1 cellular context compared by ENCODE assay signal in the genomic region with DNA sequence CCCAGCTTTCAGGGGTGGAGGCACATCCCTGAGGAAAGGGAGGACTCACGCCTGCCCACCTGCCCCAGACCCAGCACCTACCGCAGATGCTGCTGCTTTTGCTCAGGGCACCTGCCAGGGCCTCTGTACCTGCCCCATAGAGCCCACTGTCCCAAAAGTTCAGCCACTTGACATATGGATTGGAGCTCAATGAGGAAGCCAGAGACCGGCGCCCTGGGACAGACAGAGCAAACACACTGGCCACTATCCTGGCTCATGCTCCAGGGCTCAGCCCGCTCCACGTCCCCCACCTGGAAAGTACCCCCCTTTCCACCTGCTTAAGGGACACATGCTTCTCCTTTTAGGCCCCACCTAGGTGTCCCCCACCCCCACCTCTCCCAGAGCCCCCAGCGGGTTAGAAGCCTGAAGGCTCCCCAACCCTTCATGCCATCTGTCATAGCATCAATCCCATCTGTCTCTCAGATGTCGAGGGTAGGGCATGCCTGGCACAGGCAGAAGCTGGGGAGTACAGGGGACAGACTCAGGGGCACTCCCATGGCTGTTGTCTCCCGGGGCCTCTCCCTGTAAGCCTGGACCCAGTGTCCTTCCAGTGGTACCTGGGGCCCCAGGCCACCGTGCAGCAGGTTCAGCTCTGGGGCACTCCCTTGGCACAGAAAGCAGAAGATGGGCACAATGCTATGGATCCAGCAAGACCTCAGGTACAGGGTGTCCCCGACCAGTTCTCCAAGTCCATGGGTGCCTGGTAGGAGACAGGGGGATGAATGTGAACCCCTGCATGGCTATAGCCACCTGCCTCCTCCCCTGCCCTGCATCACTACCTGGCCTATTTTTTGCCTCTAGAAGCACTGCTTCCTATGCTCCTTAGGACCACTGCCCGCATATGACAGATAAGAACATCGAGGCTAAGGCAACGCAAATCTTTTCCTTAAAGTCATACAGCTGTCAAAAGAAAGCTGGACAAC.
TF ChIP-seq lines count a peak whose summit lies in the region.

No MANE protein-coding gene starts in this region.

TF ChIP-seq in H1, 55 proteins besides CTCF, POLR2A, EP300 and RAD21:
- TF ChIP-seq ATF2 (IDR thresholded peaks at IDR 0.05; ENCODE audit: low read length) (no peak), GABPA (IDR thresholded peaks at IDR 0.05; ENCODE audit: borderline replicate concordance, insufficient read depth, low read length) (no peak), PHF8 (conservative IDR thresholded peaks at IDR 0.05; ENCODE audit: low read depth, low read length) (no peak), GTF2F1 (IDR thresholded peaks at IDR 0.05; ENCODE audit: borderline replicate concordance, low read depth, low read length) (no peak), YY1 (IDR thresholded peaks at IDR 0.05; ENCODE audit: low read depth, low read length) (no peak), TCF12 (IDR thresholded peaks at IDR 0.05; ENCODE audit: low read depth, low read length) (no peak), EGR1 (IDR thresholded peaks at IDR 0.05; ENCODE audit: borderline replicate concordance, low read depth, low read length) (no peak), MAFK (IDR thresholded peaks at IDR 0.05; ENCODE audit: low read depth, low read length) (no peak), HDAC2 (IDR thresholded peaks at IDR 0.05; ENCODE audit: borderline replicate concordance in 1 of 2, low read depth in 2 of 2, low read length in 2 of 2) (no peak)
